ENCODE assay signal across 25 cellular contexts in the genomic region with DNA sequence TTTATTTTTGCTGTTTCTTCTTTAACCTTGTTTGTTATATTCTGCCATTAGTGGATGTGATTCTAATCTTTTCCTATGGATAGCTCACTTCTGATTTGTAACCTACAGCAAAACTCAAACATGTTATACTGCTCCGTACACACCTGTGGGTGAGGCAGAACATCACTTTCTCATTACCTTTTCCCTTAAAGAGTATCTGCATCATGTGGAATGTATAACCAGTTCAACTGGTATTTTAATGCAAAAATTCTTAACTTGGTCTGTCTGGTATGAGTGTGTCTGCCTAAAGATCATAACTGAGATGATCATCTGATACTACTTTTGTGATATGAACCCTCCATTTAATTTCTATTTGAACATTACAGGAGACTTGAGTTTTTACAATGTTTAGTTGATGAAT. TPM values are rescaled to one million over a fixed set of nuclear protein-coding genes. Genes with fewer than 3 reads are reported as not detected.
"Had no signal": no experiment of that assay in that cellular context is flagged by ENCODE, and none has a peak within 500 bp of the region (broad histone marks: within the 10 kb centered on the region; RNA-seq: fewer than 3 reads in every experiment).

No MANE protein-coding gene starts in this region.

- DNase-seq: activated CD4-positive, alpha-beta memory T cell treated with anti-CD3 and anti-CD28 coated beads for 36 hours; activated CD4-positive, alpha-beta T cell treated with anti-CD3 and anti-CD28 coated beads for 1 hour; activated CD4-positive, alpha-beta T cell treated with anti-CD3 and anti-CD28 coated beads, Interleukin-2, amount 10 ng/mL, durations not matched to agents 7 days and 5 days; activated CD8-positive, alpha-beta memory T cell treated with anti-CD3 and anti-CD28 coated beads for 24 hours; activated effector memory CD4-positive, alpha-beta T cell treated with anti-CD3 and anti-CD28 coated beads, Interleukin-2, amount 50 U/mL, for 16 hours; activated naive CD4-positive, alpha-beta T cell treated with Interleukin-2 at 50 U/mL for 16 hours; activated T-cell treated with anti-CD3 and anti-CD28 coated beads, Interleukin-2, amount 50 U/mL, for 4 hours; amygdala; MG63; NCI-H1105 treated with DMSO at 0.1 percent for 48 hours; NCI-H1436 treated with DMSO at 0.1 percent for 48 hours; NCI-H187; NCI-H2081; NCI-H510A treated with DMSO at 0.1 percent for 48 hours; NCI-H69; NK-92 treated with Interleukin-12 subunit alpha and Interleukin-12 subunit beta, amount 100 ng/mL, for 24 hours; SHP77; T-helper 17 cell; T-helper 9 cell had no signal

- ATAC-seq: activated T-cell treated with anti-CD3 and anti-CD28 coated beads, Interleukin-2, amount 50 U/mL, for 4 hours; T-helper 17 cell; WTC11 had no signal

- H3K9me3 ChIP-seq: MG63 had no signal

- H3K27ac Mint-ChIP-seq: activated CD4-positive, alpha-beta memory T cell treated with anti-CD3 and anti-CD28 coated beads for 36 hours; activated CD4-positive, alpha-beta T cell treated with anti-CD3 and anti-CD28 coated beads, Interleukin-2, amount 10 ng/mL, durations not matched to agents 7 days and 5 days; activated naive CD8-positive, alpha-beta T cell; brain; T-helper 17 cell; WTC11 had no signal

- H3K36me3 ChIP-seq: MG63 had no signal

- H3K4me3 Mint-ChIP-seq: activated CD4-positive, alpha-beta memory T cell treated with anti-CD3 and anti-CD28 coated beads for 36 hours; activated CD4-positive, alpha-beta T cell treated with anti-CD3 and anti-CD28 coated beads, Interleukin-2, amount 10 ng/mL, durations not matched to agents 7 days and 5 days; activated naive CD8-positive, alpha-beta T cell; activated T-cell treated with anti-CD3 and anti-CD28 coated beads, Interleukin-2, amount 50 U/mL, for 4 hours; brain; T-helper 17 cell; WTC11 had no signal

- FAIRE-seq: astrocyte, RCC 7860 had no signal

- H3K4me3 ChIP-seq: MG63 had no signal

- H3K4me1 Mint-ChIP-seq: activated CD4-positive, alpha-beta T cell treated with anti-CD3 and anti-CD28 coated beads, Interleukin-2, amount 10 ng/mL, durations not matched to agents 7 days and 5 days; brain; T-helper 17 cell; WTC11 had no signal

RNA-seq across cellular contexts. Expression of a gene that starts 13.0 kb away (rescaled TPM):
- total RNA-seq: activated CD4-positive, alpha-beta memory T cell treated with anti-CD3 and anti-CD28 coated beads for 36 hours; activated CD4-positive, alpha-beta T cell treated with anti-CD3 and anti-CD28 coated beads, Interleukin-2, amount 10 ng/mL, durations not matched to agents 7 days and 5 days; activated T-cell treated with anti-CD3 and anti-CD28 coated beads, Interleukin-2, amount 50 U/mL, for 4 hours; cardiac septum; T-helper 17 cell had no signal

RNA-seq across cellular contexts. Expression of a gene that starts 14.4 kb away (rescaled TPM):
- total RNA-seq: activated CD4-positive, alpha-beta memory T cell treated with anti-CD3 and anti-CD28 coated beads for 36 hours; activated CD4-positive, alpha-beta T cell treated with anti-CD3 and anti-CD28 coated beads, Interleukin-2, amount 10 ng/mL, durations not matched to agents 7 days and 5 days; activated T-cell treated with anti-CD3 and anti-CD28 coated beads, Interleukin-2, amount 50 U/mL, for 4 hours; astrocyte; cardiac septum; T-helper 17 cell; WTC11 had no signal
